ENCODE assay signal across 8 cellular contexts in the genomic region with DNA sequence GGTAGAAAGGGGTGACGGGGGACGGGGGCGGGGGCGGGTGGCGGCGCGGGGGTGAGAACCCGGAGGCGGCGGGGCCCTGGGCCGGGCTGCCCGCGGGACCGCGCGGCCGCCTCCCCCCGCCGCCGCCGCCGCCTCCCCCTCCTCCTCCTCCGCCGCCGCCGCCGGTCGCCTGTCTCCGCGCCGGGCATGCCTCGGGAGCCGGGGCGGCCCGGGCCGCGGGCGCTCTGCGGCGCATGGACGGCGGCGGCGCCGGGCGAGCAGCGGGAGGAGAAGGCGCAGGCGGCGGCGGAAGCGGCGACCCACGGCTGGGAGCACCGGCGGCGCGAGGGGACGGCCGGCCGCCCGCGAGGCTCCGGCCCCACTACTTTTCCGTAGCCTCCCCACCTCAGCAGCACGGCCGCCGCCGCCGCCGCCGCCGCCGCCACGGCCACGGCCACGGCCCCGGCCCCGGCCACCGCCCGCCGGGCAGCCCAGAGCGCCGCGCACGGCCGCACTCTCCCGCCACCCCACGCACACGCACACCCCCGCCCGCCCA. TPM values are rescaled to one million over a fixed set of nuclear protein-coding genes. Genes with fewer than 3 reads are reported as not detected.
DNase-seq lines count a peak whose midpoint lies in the region; ATAC-seq and TF ChIP-seq lines count a peak whose summit lies in the region.

Gene NPAS3 (plus strand): TSS at position 161 of the 535 bp plus-strand sequence.

- WGBS in mesodermal cell (ENCODE audit: insufficient coverage in 2 of 2), 2 experiments, result 0% methylated on average over 5 to 17 of the region's 92 CpGs

- peaks cover 7 to 19% of the 10 kb centered on the region in 2 donors for H3K27me3 ChIP-seq in uterus

- TF ChIP-seq POLR2A in uterus (IDR thresholded peaks at IDR 0.05), result no peak

- peaks cover 7% of the 10 kb centered on the region for H3K4me1 ChIP-seq in mesodermal cell (ENCODE audit: control insufficient read depth, insufficient read depth, low read length, poor library complexity, severe bottlenecking)
- H3K4me1 ChIP-seq in uterus, result peaks cover 0 to 10% of the 10 kb centered on the region in 2 donors

- TF ChIP-seq CTCF in uterus (IDR thresholded peaks at IDR 0.05), result no peak

- DNase-seq in NCI-H2227 (lab: John Stamatoyannopoulos, UW; ENCODE audit: unreplicated experiment) (peak; percentile 42), NCI-H2227 treated with DMSO at 0.1 percent for 48 hours (lab: John Stamatoyannopoulos, UW) (no peak), M059J (ENCODE audit: low read depth) (peak; percentile 13), uterus (no peak)
- DNase-seq in stimulated activated CD4-positive, alpha-beta T cell treated with anti-CD3 and anti-CD28 coated beads, Interleukin-12 subunit alpha, Interleukin-12 subunit beta, amount 100 ng/mL, for 4 hours, result no peak

- H3K9me3 Mint-ChIP-seq in dendritic cell treated with granulocyte-macrophage colony-stimulating factor and Interleukin-4, amounts not matched to agents 40 ng/mL and 50 ng/mL, for 4 days, result no peaks in the 10 kb centered on the region

- H3K27me3 Mint-ChIP-seq in dendritic cell treated with granulocyte-macrophage colony-stimulating factor and Interleukin-4, amounts not matched to agents 40 ng/mL and 50 ng/mL, for 4 days, result peaks cover 70% of the 10 kb centered on the region

- ATAC-seq in HG02981 (IDR thresholded peaks at IDR 0.05; ENCODE audit: unreplicated experiment), result no peak

- H3K4me3 ChIP-seq in mesodermal cell (ENCODE audit: extremely low read depth, insufficient read depth, low read length, poor library complexity, severe bottlenecking), result peak within 1 kb of the TSS; percentile 55
- H3K4me3 ChIP-seq in uterus, result peak within 1 kb of the TSS; percentile 46 to 69

- intact Hi-C loops in dendritic cell treated with granulocyte-macrophage colony-stimulating factor and Interleukin-4, amounts not matched to agents 40 ng/mL and 50 ng/mL, for 4 days (cut with micrococcal nuclease), result no loop called here
- intact Hi-C loops in uterus (cut with DNase I; ENCODE audit: low total_unique reads), result no loop called here

- H3K4me3 Mint-ChIP-seq in dendritic cell treated with granulocyte-macrophage colony-stimulating factor and Interleukin-4, amounts not matched to agents 40 ng/mL and 50 ng/mL, for 4 days, result peak within 1 kb of the TSS; percentile 80

- H3K4me1 Mint-ChIP-seq in dendritic cell treated with granulocyte-macrophage colony-stimulating factor and Interleukin-4, amounts not matched to agents 40 ng/mL and 50 ng/mL, for 4 days (ENCODE audit: low read depth), result peaks cover 21% of the 10 kb centered on the region

- H3K36me3 ChIP-seq in mesodermal cell (ENCODE audit: control insufficient read depth, insufficient read depth, low read length), result no peaks in the 10 kb centered on the region
- no peaks in the 10 kb centered on the region for H3K36me3 ChIP-seq in uterus

- H3K9me3 ChIP-seq in mesodermal cell (ENCODE audit: control insufficient read depth, low read length), result no peaks in the 10 kb centered on the region
- H3K9me3 ChIP-seq in uterus, result no peaks in the 10 kb centered on the region

- H3K36me3 Mint-ChIP-seq in dendritic cell treated with granulocyte-macrophage colony-stimulating factor and Interleukin-4, amounts not matched to agents 40 ng/mL and 50 ng/mL, for 4 days (ENCODE audit: low read depth), result no peaks in the 10 kb centered on the region

- H3K27ac Mint-ChIP-seq in dendritic cell treated with granulocyte-macrophage colony-stimulating factor and Interleukin-4, amounts not matched to agents 40 ng/mL and 50 ng/mL, for 4 days, result peak within 1 kb of the TSS; percentile 26

- H3K27ac ChIP-seq in mesodermal cell (ENCODE audit: low read depth, low read length, severe bottlenecking), result peak within 1 kb of the TSS; percentile 75
- H3K27ac ChIP-seq in uterus, result peak within 1 kb of the TSS; percentile 87 to 88

RNA-seq across cellular contexts. Expression of gene NPAS3, which starts in this region (rescaled TPM):
- 1.2 and 2.7 TPM in 2 replicates for total RNA-seq in M059J (2014; rRNA removed; shearing (Covaris generic))
- 1.4 TPM for polyA plus RNA-seq in mesodermal cell (2013, experiment 1 of 2)
- polyA plus RNA-seq in mesodermal cell (2013, experiment 2 of 2), result 0.56 TPM
- total RNA-seq in uterus, result 10 to 100 TPM in 1 of 4 donors, 1 to 10 TPM in 2, under 1 TPM in 1; 0.51 to 15.2 (median 6.6) TPM

Comparison
In these comparisons a context has a peak if more than half of its experiments do, and no peak if none do; other contexts are left out.
1. DNase-seq: peak in NCI-H2227 (single experiment) and M059J (single experiment); none in NCI-H2227 treated with DMSO at 0.1 percent for 48 hours (single experiment), uterus (0 of 2) and stimulated activated CD4-positive, alpha-beta T cell treated with anti-CD3 and anti-CD28 coated beads, Interleukin-12 subunit alpha, Interleukin-12 subunit beta, amount 100 ng/mL, for 4 hours (single experiment).